In genomic region chr1:247291835-247292561, GRCh38 we compare ENCODE assay signal across 1 cellular context.
TF ChIP-seq lines count a peak whose summit lies in the region.

No MANE protein-coding gene starts in this region.

TF ChIP-seq in K562, 482 proteins besides CTCF, POLR2A, EP300 and RAD21:
- peak; percentile 63 for TF ChIP-seq PRDM10 (IDR thresholded peaks at IDR 0.05; ENCODE audit: partially characterized antibody)
- no peak for TF ChIP-seq EHMT2 (IDR thresholded peaks at IDR 0.05)
- TF ChIP-seq YBX1 (IDR thresholded peaks at IDR 0.05) = no peak
- TF ChIP-seq NR4A1 (CRISPR knock-in tag; IDR thresholded peaks at IDR 0.05) = no peak
- TF ChIP-seq NR4A1 (tag; IDR thresholded peaks at IDR 0.05) = no peak
TF ChIP-seq in K562: peak in this region for 1.
